Comparison of ENCODE assay signal across 16 cellular contexts in genomic region chr1:7149080-7149838, GRCh38.
A peak's percentile ranks its signal among the peaks of the same experiment; 100 is the strongest.
DNase-seq lines count a peak whose midpoint lies in the region; ATAC-seq and TF ChIP-seq lines count a peak whose summit lies in the region.
"Had no signal": no experiment of that assay in that cellular context is flagged by ENCODE, and none has a peak within 500 bp of the region (broad histone marks: within the 10 kb centered on the region; RNA-seq: fewer than 3 reads in every experiment).

No MANE protein-coding gene starts in this region.

- H2AFZ ChIP-seq in hepatocyte = no peak overlapping the region
- H2AFZ ChIP-seq: GM23248 had no signal

- intact Hi-C loops in Calu3 (cut with micrococcal nuclease; ENCODE audit: unreplicated experiment) (no loop called here), posterior cingulate gyrus (cut with DNase I) (no loop called here)

- H4K20me1 ChIP-seq in hepatocyte (ENCODE audit: insufficient read depth, poor library complexity, severe bottlenecking) = no peaks in the 10 kb centered on the region

- CTCF ChIA-PET in Calu3 (lab: Charles Lee) = interaction anchor here (1.1 kb wide), 1 partner anchor 31 kb away, joined by 3 read pairs; no protein-coding TSS in a partner anchor
- CTCF ChIA-PET in activated naive CD4-positive, alpha-beta T cell treated with anti-CD3 and anti-CD28 coated beads, Interleukin-2, amount 10 ng/mL, durations not matched to agents 7 days and 5 days (lab: Charles Lee) = no interaction called here

- no peak overlapping the region for H3K4me3 ChIP-seq in hepatocyte
- H3K4me3 ChIP-seq: GM23248, mucosa of descending colon had no signal

- H3K79me2 ChIP-seq in hepatocyte = no peaks in the 10 kb centered on the region

- H3K36me3 ChIP-seq in hepatocyte (replicated peaks; ENCODE audit: insufficient read depth, low read depth) = no peaks in the 10 kb centered on the region

- no TSS peak for BruUV-seq in Calu3 (replicated peaks; lab: Mats Ljungman, UMichigan)

- no peak for ATAC-seq in GM21619 (IDR thresholded peaks at IDR 0.05; ENCODE audit: unreplicated experiment)
- ATAC-seq: foreskin keratinocyte; mucosa of descending colon; stimulated activated memory B cell treated with anti-CD40 and anti-IgM and Interleukin-4, amounts not matched to agents 10 μg/mL and 1 μg/mL and 100 μg/mL, for 72 hours had no signal

- no peak overlapping the region for H3K27ac Mint-ChIP-seq in Calu3 (ENCODE audit: unreplicated experiment)
- no peak overlapping the region for H3K27ac Mint-ChIP-seq in activated naive CD4-positive, alpha-beta T cell treated with anti-CD3 and anti-CD28 coated beads, Interleukin-2, amount 10 ng/mL, durations not matched to agents 7 days and 5 days
- H3K27ac Mint-ChIP-seq: activated T-helper 1 cell treated with anti-CD3 and anti-CD28 coated beads, Interleukin-12 subunit alpha, Interleukin-12 subunit beta, Interleukin-2, Interleukin-4 antibody, amounts not matched to agents 30 ng/mL and 10 ng/mL and 1 ng/mL, durations not matched to agents 14 hours and 24 hours and 36 hours; stimulated activated memory B cell treated with anti-CD40 and anti-IgM and Interleukin-4, amounts not matched to agents 10 μg/mL and 1 μg/mL and 100 μg/mL, for 72 hours had no signal

- no peak overlapping the region for H3K4me3 Mint-ChIP-seq in Calu3 (ENCODE audit: low read depth, unreplicated experiment)
- no peak overlapping the region for H3K4me3 Mint-ChIP-seq in activated naive CD4-positive, alpha-beta T cell treated with anti-CD3 and anti-CD28 coated beads, Interleukin-2, amount 10 ng/mL, durations not matched to agents 7 days and 5 days
- H3K4me3 Mint-ChIP-seq: activated T-helper 1 cell treated with anti-CD3 and anti-CD28 coated beads, Interleukin-12 subunit alpha, Interleukin-12 subunit beta, Interleukin-2, Interleukin-4 antibody, amounts not matched to agents 30 ng/mL and 10 ng/mL and 1 ng/mL, durations not matched to agents 14 hours and 24 hours and 36 hours; stimulated activated memory B cell treated with anti-CD40 and anti-IgM and Interleukin-4, amounts not matched to agents 10 μg/mL and 1 μg/mL and 100 μg/mL, for 72 hours had no signal

- TF ChIP-seq CTCF in Calu3 (IDR thresholded peaks at IDR 0.05; ENCODE audit: unreplicated experiment) (no peak), hepatocyte (IDR thresholded peaks at IDR 0.05; ENCODE audit: poor library complexity) (no peak), GM20000 (IDR thresholded peaks at IDR 0.05; ENCODE audit: extremely low read depth, missing control alignments) (no peak)

- H3K9me3 ChIP-seq in hepatocyte (ENCODE audit: low read depth) = no peaks in the 10 kb centered on the region
- H3K9me3 ChIP-seq: mucosa of descending colon had no signal

- peak overlapping the region; percentile 20 for H3K4me2 ChIP-seq in hepatocyte

- peak; percentile 31 for DNase-seq in Calu3
- peak; percentile 16 for DNase-seq in amniotic epithelial cell (ENCODE audit: low read depth)
- peak; percentile 21 for DNase-seq in hepatocyte (ENCODE audit: low spot score)
- peak in 7 of 10 donors; percentile 28 to 89 (median 35) for DNase-seq in posterior cingulate gyrus
- DNase-seq in activated naive CD4-positive, alpha-beta T cell treated with anti-CD3 and anti-CD28 coated beads, Interleukin-2, amount 10 ng/mL, durations not matched to agents 7 days and 5 days = no peak
- no peak for DNase-seq in dermis blood vessel endothelial cell
- DNase-seq in GM20000 (ENCODE audit: low spot score) = no peak
- DNase-seq: AML-193, foreskin keratinocyte, GM23248, KBM-7, NCI-H2107 had no signal

- H3K27me3 ChIP-seq in hepatocyte = no peaks in the 10 kb centered on the region

- no peaks in the 10 kb centered on the region for H3K4me1 ChIP-seq in hepatocyte (ENCODE audit: insufficient read depth)
- H3K4me1 ChIP-seq: foreskin keratinocyte had no signal

- no peaks in the 10 kb centered on the region for H3K4me1 Mint-ChIP-seq in Calu3 (ENCODE audit: low read depth, unreplicated experiment)
- H3K4me1 Mint-ChIP-seq in activated naive CD4-positive, alpha-beta T cell treated with anti-CD3 and anti-CD28 coated beads, Interleukin-2, amount 10 ng/mL, durations not matched to agents 7 days and 5 days = no peaks in the 10 kb centered on the region
- H3K4me1 Mint-ChIP-seq: stimulated activated memory B cell treated with anti-CD40 and anti-IgM and Interleukin-4, amounts not matched to agents 10 μg/mL and 1 μg/mL and 100 μg/mL, for 72 hours had no signal

- peaks cover 19% of the 10 kb centered on the region for H3K27me3 Mint-ChIP-seq in Calu3 (ENCODE audit: unreplicated experiment)
- H3K27me3 Mint-ChIP-seq in activated naive CD4-positive, alpha-beta T cell treated with anti-CD3 and anti-CD28 coated beads, Interleukin-2, amount 10 ng/mL, durations not matched to agents 7 days and 5 days = peaks cover 3% of the 10 kb centered on the region

- 51% methylated on average over 31 of the region's 31 CpGs for WGBS in hepatocyte (ENCODE audit: low lambda C conversion rate, missing lambda C conversion rate)

- H3K9me2 ChIP-seq in hepatocyte (replicated peaks; ENCODE audit: insufficient read depth) = no peaks in the 10 kb centered on the region

- H3K27ac ChIP-seq in hepatocyte = no peak overlapping the region
- H3K27ac ChIP-seq: foreskin keratinocyte, GM23248 had no signal

- H3K9me3 Mint-ChIP-seq in Calu3 (ENCODE audit: low read depth, unreplicated experiment) = no peaks in the 10 kb centered on the region
- no peaks in the 10 kb centered on the region for H3K9me3 Mint-ChIP-seq in activated naive CD4-positive, alpha-beta T cell treated with anti-CD3 and anti-CD28 coated beads, Interleukin-2, amount 10 ng/mL, durations not matched to agents 7 days and 5 days
- H3K9me3 Mint-ChIP-seq: activated T-helper 1 cell treated with anti-CD3 and anti-CD28 coated beads, Interleukin-12 subunit alpha, Interleukin-12 subunit beta, Interleukin-2, Interleukin-4 antibody, amounts not matched to agents 30 ng/mL and 10 ng/mL and 1 ng/mL, durations not matched to agents 14 hours and 24 hours and 36 hours; stimulated activated memory B cell treated with anti-CD40 and anti-IgM and Interleukin-4, amounts not matched to agents 10 μg/mL and 1 μg/mL and 100 μg/mL, for 72 hours had no signal

- no peaks in the 10 kb centered on the region for H3K36me3 Mint-ChIP-seq in Calu3 (ENCODE audit: insufficient read depth, unreplicated experiment)
- H3K36me3 Mint-ChIP-seq in activated naive CD4-positive, alpha-beta T cell treated with anti-CD3 and anti-CD28 coated beads, Interleukin-2, amount 10 ng/mL, durations not matched to agents 7 days and 5 days = no peaks in the 10 kb centered on the region
- H3K36me3 Mint-ChIP-seq: stimulated activated memory B cell treated with anti-CD40 and anti-IgM and Interleukin-4, amounts not matched to agents 10 μg/mL and 1 μg/mL and 100 μg/mL, for 72 hours had no signal

Comparison
In these comparisons a context has a peak if more than half of its experiments do, and no peak if none do; other contexts are left out.
1. DNase-seq: peak in Calu3 (single experiment), amniotic epithelial cell (single experiment), hepatocyte (single experiment) and posterior cingulate gyrus (7 of 10); none in activated naive CD4-positive, alpha-beta T cell treated with anti-CD3 and anti-CD28 coated beads, Interleukin-2, amount 10 ng/mL, durations not matched to agents 7 days and 5 days (single experiment), dermis blood vessel endothelial cell (single experiment) and GM20000 (single experiment).